In genomic region chr17:40038882-40039513, GRCh38 we compare ENCODE assay signal across 1 cellular context.
TF ChIP-seq lines count a peak whose summit lies in the region.

No MANE protein-coding gene starts in this region.

TF ChIP-seq in HepG2, 621 proteins besides CTCF, POLR2A, EP300 and RAD21 (continued from another document and continues in another):
- TF ChIP-seq FUBP1 (CRISPR knock-in tag; IDR thresholded peaks at IDR 0.05; ENCODE audit: borderline replicate concordance) (no peak), RFX1 (IDR thresholded peaks at IDR 0.05) (peak; percentile 38; the same call in 1 of the 2 replicates), FOXP4 (CRISPR knock-in tag; IDR thresholded peaks at IDR 0.05) (no peak), PAXIP1 (CRISPR knock-in tag; conservative IDR thresholded peaks at IDR 0.05) (no peak), ZNF614 (CRISPR knock-in tag; IDR thresholded peaks at IDR 0.05; ENCODE audit: borderline replicate concordance) (peak; percentile 54; the same call in 1 of the 2 replicates), ZNF646 (CRISPR knock-in tag; IDR thresholded peaks at IDR 0.05) (no peak), ARID4A (CRISPR knock-in tag; IDR thresholded peaks at IDR 0.05; ENCODE audit: borderline replicate concordance) (peak; percentile 36; the same call in 1 of the 2 replicates), SOX5 (CRISPR knock-in tag; IDR thresholded peaks at IDR 0.05; ENCODE audit: borderline replicate concordance) (peak; percentile 38; the same call in 1 of the 2 replicates), NFE2L1 (CRISPR knock-in tag; IDR thresholded peaks at IDR 0.05; ENCODE audit: borderline replicate concordance) (no peak), TRAFD1 (CRISPR knock-in tag; IDR thresholded peaks at IDR 0.05; ENCODE audit: borderline replicate concordance) (no peak), YEATS2 (CRISPR knock-in tag; IDR thresholded peaks at IDR 0.05; ENCODE audit: borderline replicate concordance) (peak; percentile 61; the same call in 1 of the 2 replicates), ZNF451 (CRISPR knock-in tag; IDR thresholded peaks at IDR 0.05) (no peak), ZBTB39 (CRISPR knock-in tag; IDR thresholded peaks at IDR 0.05) (no peak), ZNF30 (CRISPR knock-in tag; IDR thresholded peaks at IDR 0.05) (no peak), ZSCAN9 (CRISPR knock-in tag; IDR thresholded peaks at IDR 0.05; ENCODE audit: borderline replicate concordance) (no peak), TFDP1 (CRISPR knock-in tag; IDR thresholded peaks at IDR 0.05; ENCODE audit: borderline replicate concordance) (no peak; the same call in 1 of the 2 replicates), FLYWCH1 (CRISPR knock-in tag; IDR thresholded peaks at IDR 0.05) (no peak)
